ENCODE assay signal across 1 cellular context in the genomic region with DNA sequence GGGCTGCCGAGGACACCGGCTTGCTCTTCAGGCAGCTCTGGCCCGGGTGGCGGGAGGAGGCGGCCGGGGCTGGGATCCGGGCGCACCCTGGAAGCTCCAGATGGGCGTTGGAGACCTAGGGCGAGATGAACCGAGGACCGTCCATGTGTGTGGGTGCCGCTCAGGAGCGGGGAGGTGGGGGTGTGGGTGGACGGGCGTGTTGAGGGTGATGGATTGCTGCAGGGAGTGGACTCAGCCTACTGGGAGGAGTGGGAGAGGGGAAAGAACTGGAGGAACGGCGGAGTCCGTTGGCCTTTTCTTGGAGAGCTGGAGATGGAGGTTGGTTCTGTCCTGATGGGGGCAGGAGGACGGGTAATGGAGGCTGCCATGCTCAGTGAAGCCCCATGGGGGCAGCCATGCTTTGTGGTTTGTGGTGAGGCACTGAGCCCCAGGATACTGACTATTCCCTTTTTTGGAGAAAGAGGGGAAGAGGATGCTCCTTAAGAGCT.
TF ChIP-seq lines count a peak whose summit lies in the region.

No MANE protein-coding gene starts in this region.

TF ChIP-seq in IMR-90, 13 proteins besides CTCF, POLR2A, EP300 and RAD21:
- TF ChIP-seq MAZ (IDR thresholded peaks at IDR 0.05; ENCODE audit: borderline replicate concordance, low read depth, low read length) (0 out of 2 replicates have a peak, but pooled peaks have one; percentile 30), NFE2L2 (IDR thresholded peaks at IDR 0.05; ENCODE audit: low read depth, low read length) (no peak), SMC3 (IDR thresholded peaks at IDR 0.05; ENCODE audit: low read depth, low read length) (peak; percentile 23; the same call in 1 of the 2 replicates)
TF ChIP-seq in IMR-90: peak in this region for 2.
